1 cellular context compared by ENCODE assay signal in genomic region chr4:92445127-92445526, GRCh38.
A peak's percentile ranks its signal among the peaks of the same experiment; 100 is the strongest.
TF ChIP-seq lines count a peak whose summit lies in the region.

No MANE protein-coding gene starts in this region.

TF ChIP-seq in H1, 55 proteins besides CTCF, POLR2A, EP300 and RAD21:
- TF ChIP-seq NANOG (IDR thresholded peaks at IDR 0.05; ENCODE audit: insufficient read depth, low read depth, low read length, poor library complexity, severe bottlenecking) (no peak), POU5F1 (IDR thresholded peaks at IDR 0.05; ENCODE audit: low read depth, low read length) (no peak), SIN3A (conservative IDR thresholded peaks at IDR 0.05 in 1 of 2, IDR thresholded peaks at IDR 0.05 in 1 of 2; ENCODE audit: low read depth in 1 of 2, low read length in 2 of 2) (no peak), CBX5 (IDR thresholded peaks at IDR 0.05; ENCODE audit: low read depth, low read length) (no peak), ATF2 (IDR thresholded peaks at IDR 0.05; ENCODE audit: low read length) (0 out of 2 replicates have a peak, but pooled peaks have one; percentile 8), CBX8 (IDR thresholded peaks at IDR 0.05; ENCODE audit: borderline replicate concordance, low read depth, low read length) (no peak), PHF8 (conservative IDR thresholded peaks at IDR 0.05; ENCODE audit: low read depth, low read length) (no peak), CHD2 (IDR thresholded peaks at IDR 0.05; ENCODE audit: low read length) (no peak)
- TF ChIP-seq, protein P1, sequence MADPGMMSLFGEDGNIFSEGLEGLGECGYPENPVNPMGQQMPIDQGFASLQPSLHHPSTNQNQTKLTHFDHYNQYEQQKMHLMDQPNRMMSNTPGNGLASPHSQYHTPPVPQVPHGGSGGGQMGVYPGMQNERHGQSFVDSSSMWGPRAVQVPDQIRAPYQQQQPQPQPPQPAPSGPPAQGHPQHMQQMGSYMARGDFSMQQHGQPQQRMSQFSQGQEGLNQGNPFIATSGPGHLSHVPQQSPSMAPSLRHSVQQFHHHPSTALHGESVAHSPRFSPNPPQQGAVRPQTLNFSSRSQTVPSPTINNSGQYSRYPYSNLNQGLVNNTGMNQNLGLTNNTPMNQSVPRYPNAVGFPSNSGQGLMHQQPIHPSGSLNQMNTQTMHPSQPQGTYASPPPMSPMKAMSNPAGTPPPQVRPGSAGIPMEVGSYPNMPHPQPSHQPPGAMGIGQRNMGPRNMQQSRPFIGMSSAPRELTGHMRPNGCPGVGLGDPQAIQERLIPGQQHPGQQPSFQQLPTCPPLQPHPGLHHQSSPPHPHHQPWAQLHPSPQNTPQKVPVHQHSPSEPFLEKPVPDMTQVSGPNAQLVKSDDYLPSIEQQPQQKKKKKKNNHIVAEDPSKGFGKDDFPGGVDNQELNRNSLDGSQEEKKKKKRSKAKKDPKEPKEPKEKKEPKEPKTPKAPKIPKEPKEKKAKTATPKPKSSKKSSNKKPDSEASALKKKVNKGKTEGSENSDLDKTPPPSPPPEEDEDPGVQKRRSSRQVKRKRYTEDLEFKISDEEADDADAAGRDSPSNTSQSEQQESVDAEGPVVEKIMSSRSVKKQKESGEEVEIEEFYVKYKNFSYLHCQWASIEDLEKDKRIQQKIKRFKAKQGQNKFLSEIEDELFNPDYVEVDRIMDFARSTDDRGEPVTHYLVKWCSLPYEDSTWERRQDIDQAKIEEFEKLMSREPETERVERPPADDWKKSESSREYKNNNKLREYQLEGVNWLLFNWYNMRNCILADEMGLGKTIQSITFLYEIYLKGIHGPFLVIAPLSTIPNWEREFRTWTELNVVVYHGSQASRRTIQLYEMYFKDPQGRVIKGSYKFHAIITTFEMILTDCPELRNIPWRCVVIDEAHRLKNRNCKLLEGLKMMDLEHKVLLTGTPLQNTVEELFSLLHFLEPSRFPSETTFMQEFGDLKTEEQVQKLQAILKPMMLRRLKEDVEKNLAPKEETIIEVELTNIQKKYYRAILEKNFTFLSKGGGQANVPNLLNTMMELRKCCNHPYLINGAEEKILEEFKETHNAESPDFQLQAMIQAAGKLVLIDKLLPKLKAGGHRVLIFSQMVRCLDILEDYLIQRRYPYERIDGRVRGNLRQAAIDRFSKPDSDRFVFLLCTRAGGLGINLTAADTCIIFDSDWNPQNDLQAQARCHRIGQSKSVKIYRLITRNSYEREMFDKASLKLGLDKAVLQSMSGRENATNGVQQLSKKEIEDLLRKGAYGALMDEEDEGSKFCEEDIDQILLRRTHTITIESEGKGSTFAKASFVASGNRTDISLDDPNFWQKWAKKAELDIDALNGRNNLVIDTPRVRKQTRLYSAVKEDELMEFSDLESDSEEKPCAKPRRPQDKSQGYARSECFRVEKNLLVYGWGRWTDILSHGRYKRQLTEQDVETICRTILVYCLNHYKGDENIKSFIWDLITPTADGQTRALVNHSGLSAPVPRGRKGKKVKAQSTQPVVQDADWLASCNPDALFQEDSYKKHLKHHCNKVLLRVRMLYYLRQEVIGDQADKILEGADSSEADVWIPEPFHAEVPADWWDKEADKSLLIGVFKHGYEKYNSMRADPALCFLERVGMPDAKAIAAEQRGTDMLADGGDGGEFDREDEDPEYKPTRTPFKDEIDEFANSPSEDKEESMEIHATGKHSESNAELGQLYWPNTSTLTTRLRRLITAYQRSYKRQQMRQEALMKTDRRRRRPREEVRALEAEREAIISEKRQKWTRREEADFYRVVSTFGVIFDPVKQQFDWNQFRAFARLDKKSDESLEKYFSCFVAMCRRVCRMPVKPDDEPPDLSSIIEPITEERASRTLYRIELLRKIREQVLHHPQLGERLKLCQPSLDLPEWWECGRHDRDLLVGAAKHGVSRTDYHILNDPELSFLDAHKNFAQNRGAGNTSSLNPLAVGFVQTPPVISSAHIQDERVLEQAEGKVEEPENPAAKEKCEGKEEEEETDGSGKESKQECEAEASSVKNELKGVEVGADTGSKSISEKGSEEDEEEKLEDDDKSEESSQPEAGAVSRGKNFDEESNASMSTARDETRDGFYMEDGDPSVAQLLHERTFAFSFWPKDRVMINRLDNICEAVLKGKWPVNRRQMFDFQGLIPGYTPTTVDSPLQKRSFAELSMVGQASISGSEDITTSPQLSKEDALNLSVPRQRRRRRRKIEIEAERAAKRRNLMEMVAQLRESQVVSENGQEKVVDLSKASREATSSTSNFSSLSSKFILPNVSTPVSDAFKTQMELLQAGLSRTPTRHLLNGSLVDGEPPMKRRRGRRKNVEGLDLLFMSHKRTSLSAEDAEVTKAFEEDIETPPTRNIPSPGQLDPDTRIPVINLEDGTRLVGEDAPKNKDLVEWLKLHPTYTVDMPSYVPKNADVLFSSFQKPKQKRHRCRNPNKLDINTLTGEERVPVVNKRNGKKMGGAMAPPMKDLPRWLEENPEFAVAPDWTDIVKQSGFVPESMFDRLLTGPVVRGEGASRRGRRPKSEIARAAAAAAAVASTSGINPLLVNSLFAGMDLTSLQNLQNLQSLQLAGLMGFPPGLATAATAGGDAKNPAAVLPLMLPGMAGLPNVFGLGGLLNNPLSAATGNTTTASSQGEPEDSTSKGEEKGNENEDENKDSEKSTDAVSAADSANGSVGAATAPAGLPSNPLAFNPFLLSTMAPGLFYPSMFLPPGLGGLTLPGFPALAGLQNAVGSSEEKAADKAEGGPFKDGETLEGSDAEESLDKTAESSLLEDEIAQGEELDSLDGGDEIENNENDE (IDR thresholded peaks at IDR 0.05; ENCODE audit: insufficient replicate concordance, low read length): peak; percentile 29
